ENCODE assay signal across 22 cellular contexts in the genomic region with DNA sequence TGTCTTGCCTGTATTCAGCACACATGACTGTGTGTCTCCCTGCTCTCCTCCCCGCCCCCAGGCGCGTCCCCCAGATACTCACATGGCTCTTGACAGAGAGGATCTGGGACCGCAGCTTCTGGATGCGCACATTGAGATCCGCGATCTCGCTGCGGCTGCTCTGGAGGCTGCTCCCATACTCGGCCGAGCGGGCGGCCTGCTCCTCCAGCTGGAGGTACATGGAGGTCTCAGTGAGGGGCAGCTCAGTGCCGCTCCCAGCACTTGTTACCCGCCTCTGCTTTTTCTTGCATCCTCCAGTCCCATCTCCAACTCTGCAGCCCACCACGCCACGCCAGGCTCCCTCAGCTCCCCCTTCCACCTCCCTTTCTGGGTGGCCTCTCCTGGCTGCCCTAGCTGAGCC. TPM values are rescaled to one million over a fixed set of nuclear protein-coding genes. Genes with fewer than 3 reads are reported as not detected.
DNase-seq lines count a peak whose midpoint lies in the region; TF ChIP-seq lines count a peak whose summit lies in the region.
"Had no signal": no experiment of that assay in that cellular context is flagged by ENCODE, and none has a peak within 500 bp of the region (broad histone marks: within the 10 kb centered on the region; RNA-seq: fewer than 3 reads in every experiment).

No MANE protein-coding gene starts in this region.

- no peak for TF ChIP-seq CTCF in Calu3 (IDR thresholded peaks at IDR 0.05; ENCODE audit: unreplicated experiment)
- TF ChIP-seq CTCF in RWPE1 (conservative IDR thresholded peaks at IDR 0.05; ENCODE audit: low read depth): no peak
- TF ChIP-seq CTCF in glutamatergic neuron (IDR thresholded peaks at IDR 0.05; ENCODE audit: partially characterized antibody, unreplicated experiment): no peak

- H2AK5ac ChIP-seq in neuronal stem cell (ENCODE audit: low read depth, low read length): peak overlapping the region; percentile 81

- no peak overlapping the region for H2AFZ ChIP-seq in neuronal stem cell (ENCODE audit: low read length)

- H3K23ac ChIP-seq in neuronal stem cell (ENCODE audit: low read depth, low read length, poor library complexity): no peak overlapping the region

- H3K4me3 Mint-ChIP-seq in Calu3 (ENCODE audit: low read depth, unreplicated experiment) (no peak overlapping the region), glutamatergic neuron (ENCODE audit: unreplicated experiment) (no peak overlapping the region)
- H3K4me3 Mint-ChIP-seq: CD14-positive monocyte; CD4-positive, alpha-beta T cell; CD8-positive, alpha-beta memory T cell had no signal

- H2BK12ac ChIP-seq in neuronal stem cell (ENCODE audit: low read length): no peak overlapping the region

- H3K4ac ChIP-seq in neuronal stem cell (ENCODE audit: low read length): no peak overlapping the region

- H4K91ac ChIP-seq in neuronal stem cell (ENCODE audit: low read depth, low read length, poor library complexity): no peak overlapping the region

- H3K27ac Mint-ChIP-seq in Calu3 (ENCODE audit: unreplicated experiment) (peak overlapping the region; percentile 54), glutamatergic neuron (ENCODE audit: unreplicated experiment) (no peak overlapping the region)
- H3K27ac Mint-ChIP-seq: CD4-positive, alpha-beta T cell had no signal

- no peak overlapping the region for H3K14ac ChIP-seq in neuronal stem cell (ENCODE audit: low read length)

- peak overlapping the region; percentile 27 for H2BK5ac ChIP-seq in neuronal stem cell (ENCODE audit: low read length)

- no CpG with 5 or more reads among the region's 17 CpGs for WGBS in neuronal stem cell (ENCODE audit: extremely low coverage in 2 of 2, insufficient read length in 2 of 2, insufficient replicate concordance in 1 of 2), 2 donors

- H3K27me3 ChIP-seq in neuronal stem cell (ENCODE audit: control insufficient read depth in 3 of 3, insufficient read depth in 3 of 3, low read depth in 1 of 3, low read length in 3 of 3): peaks cover 0 to 14% (median 0%) of the 10 kb centered on the region in 3 experiments
- H3K27me3 ChIP-seq: BE2C; BLaER1 treated with 17β-estradiol and CSF1 and Interleukin-3, amounts not matched to agents 10 nM and 100 nM had no signal

- intact Hi-C loops in Calu3 (cut with micrococcal nuclease; ENCODE audit: unreplicated experiment): no loop called here

- no peak overlapping the region for H4K8ac ChIP-seq in neuronal stem cell (ENCODE audit: low read depth, low read length)

- H3K79me1 ChIP-seq in neuronal stem cell (ENCODE audit: low read depth, low read length): no peaks in the 10 kb centered on the region

- no peak overlapping the region for H3K9ac ChIP-seq in neuronal stem cell (ENCODE audit: low read depth, low read length, poor library complexity)
- H3K9ac ChIP-seq: BLaER1 treated with 17β-estradiol and CSF1 and Interleukin-3, amounts not matched to agents 10 nM and 100 nM had no signal

- peak overlapping the region; percentile 37 for H3K18ac ChIP-seq in neuronal stem cell (ENCODE audit: low read length)

- H3K4me2 ChIP-seq in neuronal stem cell (ENCODE audit: insufficient read depth, low read length, poor library complexity, severe bottlenecking): no peak overlapping the region
- H3K4me2 ChIP-seq: BLaER1 treated with 17β-estradiol and CSF1 and Interleukin-3, amounts not matched to agents 10 nM and 100 nM had no signal

- POLR2A ChIA-PET in RWPE1 (lab: Yijun Ruan, JAX; ENCODE audit: low non-redundant PET): no interaction called here

- no peaks in the 10 kb centered on the region for H3K9me3 Mint-ChIP-seq in Calu3 (ENCODE audit: low read depth, unreplicated experiment)
- no peaks in the 10 kb centered on the region for H3K9me3 Mint-ChIP-seq in glutamatergic neuron (ENCODE audit: unreplicated experiment)
- H3K9me3 Mint-ChIP-seq: CD4-positive, alpha-beta T cell; CD8-positive, alpha-beta memory T cell had no signal

- H3K27ac ChIP-seq in RWPE1 (peak overlapping the region; percentile 91), neuronal stem cell (replicated peaks; ENCODE audit: low read length) (no peak overlapping the region)

- H2BK120ac ChIP-seq in neuronal stem cell (ENCODE audit: low read depth, low read length): no peak overlapping the region

- H3K4me1 Mint-ChIP-seq in Calu3 (ENCODE audit: low read depth, unreplicated experiment): peaks cover 27% of the 10 kb centered on the region
- H3K4me1 Mint-ChIP-seq in glutamatergic neuron (ENCODE audit: low read depth, unreplicated experiment): no peaks in the 10 kb centered on the region
- H3K4me1 Mint-ChIP-seq: CD8-positive, alpha-beta memory T cell had no signal

- peak overlapping the region; percentile 77 for H2BK15ac ChIP-seq in neuronal stem cell (ENCODE audit: low read length)

- BruUV-seq in Calu3 (replicated peaks; lab: Mats Ljungman, UMichigan): no TSS peak

- no peak overlapping the region for H3K4me3 ChIP-seq in neuronal stem cell (ENCODE audit: low read length in 2 of 2)
- H3K4me3 ChIP-seq: A549; BLaER1 treated with 17β-estradiol and CSF1 and Interleukin-3, amounts not matched to agents 10 nM and 100 nM had no signal

- peaks cover 1 to 7% of the 10 kb centered on the region in 2 donors for H3K4me1 ChIP-seq in neuronal stem cell (ENCODE audit: control insufficient read depth in 2 of 2, insufficient read depth in 1 of 2, low read depth in 1 of 2, low read length in 2 of 2)

- H3K36me3 ChIP-seq in neuronal stem cell (replicated peaks in 1 of 2; ENCODE audit: control insufficient read depth in 2 of 2, insufficient read depth in 2 of 2, low read length in 2 of 2): no peaks in the 10 kb centered on the region
- H3K36me3 ChIP-seq: BE2C; BLaER1 treated with 17β-estradiol and CSF1 and Interleukin-3, amounts not matched to agents 10 nM and 100 nM had no signal

- H3K9me3 ChIP-seq in neuronal stem cell (replicated peaks in 1 of 2; ENCODE audit: control insufficient read depth in 2 of 2, insufficient read depth in 1 of 2, low read depth in 1 of 2, low read length in 2 of 2): no peaks in the 10 kb centered on the region
- H3K9me3 ChIP-seq: A549; BE2C; BLaER1 treated with 17β-estradiol and CSF1 and Interleukin-3, amounts not matched to agents 10 nM and 100 nM had no signal

- H3K27me3 Mint-ChIP-seq in Calu3 (ENCODE audit: unreplicated experiment): no peaks in the 10 kb centered on the region
- peaks cover 6% of the 10 kb centered on the region for H3K27me3 Mint-ChIP-seq in glutamatergic neuron (ENCODE audit: unreplicated experiment)
- H3K27me3 Mint-ChIP-seq: CD4-positive, alpha-beta T cell; CD8-positive, alpha-beta memory T cell had no signal

- CTCF ChIA-PET in Calu3 (lab: Charles Lee) (no interaction called here), RWPE1 (lab: Yijun Ruan, JAX) (interaction anchor here (0.7 to 1.8 kb wide), 2 partner anchors 14 to 76 kb away, joined by 4 to 5 read pairs; no protein-coding TSS in a partner anchor)

- DNase-seq in Calu3 (no peak), RWPE1 (ENCODE audit: low spot score) (no peak), glutamatergic neuron (peak; percentile 17), neuronal stem cell (ENCODE audit: low spot score) (no peak), NCI-H1694 treated with DMSO at 0.1 percent for 48 hours (lab: John Stamatoyannopoulos, UW) (no peak), COLO829 (ENCODE audit: low spot score) (no peak)
- no peak for DNase-seq in stimulated activated CD8-positive, alpha-beta memory T cell treated with anti-CD3 and anti-CD28 coated beads, Interleukin-4, amount 100 ng/mL, for 48 hours
- DNase-seq: 8988T; ACHN; AML-193; BE2C; CD4-positive, alpha-beta T cell; CD8-positive, alpha-beta memory T cell; COR-L47; DMS153; DND-41; GOT3; H7; HCEC 1CT had no signal

- H3K36me3 Mint-ChIP-seq in Calu3 (ENCODE audit: insufficient read depth, unreplicated experiment): peaks cover 56% of the 10 kb centered on the region
- no peaks in the 10 kb centered on the region for H3K36me3 Mint-ChIP-seq in glutamatergic neuron (ENCODE audit: unreplicated experiment)
- H3K36me3 Mint-ChIP-seq: CD14-positive monocyte; CD8-positive, alpha-beta memory T cell had no signal

RNA-seq across cellular contexts. Expression of a gene that starts 18.9 kb away (rescaled TPM):
- total RNA-seq in Calu3 (2022) (32.7 and 45.5 TPM in 2 replicates), glutamatergic neuron (ENCODE audit: unreplicated experiment) (not detected)
- 0.07 TPM for polyA plus RNA-seq in neuronal stem cell (2013, experiment 1 of 2)
- polyA plus RNA-seq in neuronal stem cell (2013, experiment 2 of 2): 0.07 TPM
- total RNA-seq: CD4-positive, alpha-beta T cell; CD8-positive, alpha-beta memory T cell; H7 had no signal
- polyA plus RNA-seq: CD8-positive, alpha-beta memory T cell had no signal

Comparison
In these comparisons a context has a peak if more than half of its experiments do, and no peak if none do; other contexts are left out.
1. RNA of a gene that starts 18.9 kb away (total RNA-seq): 32.7 to 45.5 TPM in Calu3; not detected in glutamatergic neuron (single experiment); every median in the first group is over 10 times any median in the second.